In genomic region chr11:8531312-8531711, GRCh38 we compare ENCODE assay signal across 12 cellular contexts.
DNase-seq lines count a peak whose midpoint lies in the region; ATAC-seq and TF ChIP-seq lines count a peak whose summit lies in the region.
"Had no signal": no experiment of that assay in that cellular context is flagged by ENCODE, and none has a peak within 500 bp of the region (broad histone marks: within the 10 kb centered on the region; RNA-seq: fewer than 3 reads in every experiment).

No MANE protein-coding gene starts in this region.

- H3K4me1 Mint-ChIP-seq in naive B cell (peaks cover 33 to 61% (median 50%) of the 10 kb centered on the region in 3 donors), endothelial cell (ENCODE audit: unreplicated experiment) (peaks cover 22% of the 10 kb centered on the region)

- H3K36me3 Mint-ChIP-seq in naive B cell (peaks cover 0 to 6% of the 10 kb centered on the region in 2 donors), endothelial cell (ENCODE audit: low read depth, unreplicated experiment) (no peaks in the 10 kb centered on the region)

- peak overlapping the region in 5 of 8 donors; percentile 9 to 78 (median 59) for H3K4me3 Mint-ChIP-seq in naive B cell
- H3K4me3 Mint-ChIP-seq in endothelial cell (ENCODE audit: unreplicated experiment), result no peak overlapping the region

- H3K9me3 Mint-ChIP-seq in naive B cell (no peaks in the 10 kb centered on the region), endothelial cell (ENCODE audit: unreplicated experiment) (no peaks in the 10 kb centered on the region)

- TF ChIP-seq CTCF in endothelial cell (IDR thresholded peaks at IDR 0.05; ENCODE audit: unreplicated experiment), result no peak

- DNase-seq in ELF-1 (ENCODE audit: low read depth, low spot score), result peak; percentile 15
- peak; percentile 71 for DNase-seq in NCI-H2029 treated with DMSO at 0.1 percent for 48 hours (lab: John Stamatoyannopoulos, UW)
- peak; percentile 37 to 74 for DNase-seq in SHP77 (lab: John Stamatoyannopoulos, UW)
- no peak for DNase-seq in naive B cell
- DNase-seq in endothelial cell (ENCODE audit: low spot score), result no peak
- no peak for DNase-seq in activated T-cell treated with anti-CD3 and anti-CD28 coated beads, Interleukin-2, amount 50 U/mL, for 48 hours
- DNase-seq: activated gamma-delta T cell; cerebellar nuclear complex; stimulated activated CD4-positive, alpha-beta T cell treated with anti-CD3 and anti-CD28 coated beads, Interleukin-4, amount 100 ng/mL, for 24 hours had no signal

- ATAC-seq in naive B cell (ENCODE audit: low read depth in 2 of 2), result no peak
- ATAC-seq in GM21360 (IDR thresholded peaks at IDR 0.05; ENCODE audit: unreplicated experiment), result no peak
- no peak for ATAC-seq in GM19035 (IDR thresholded peaks at IDR 0.05; ENCODE audit: unreplicated experiment)
- ATAC-seq: Panc1 had no signal

- H3K27ac Mint-ChIP-seq in naive B cell (peak overlapping the region in 4 of 6 donors; percentile 73 to 92 (median 80)), endothelial cell (ENCODE audit: unreplicated experiment) (no peak overlapping the region)

- H3K27me3 Mint-ChIP-seq in naive B cell (no peaks in the 10 kb centered on the region), endothelial cell (ENCODE audit: unreplicated experiment) (peaks cover 1% of the 10 kb centered on the region)

Comparison
In these comparisons a context has a peak if more than half of its experiments do, and no peak if none do; other contexts are left out.
1. DNase-seq: peak in ELF-1 (single experiment), NCI-H2029 treated with DMSO at 0.1 percent for 48 hours (single experiment) and SHP77 (2 of 2); none in naive B cell (single experiment), endothelial cell (single experiment) and activated T-cell treated with anti-CD3 and anti-CD28 coated beads, Interleukin-2, amount 50 U/mL, for 48 hours (0 of 2).